19 cellular contexts compared by ENCODE assay signal in genomic region chr2:123073956-123074355, GRCh38.
"Had no signal": no experiment of that assay in that cellular context is flagged by ENCODE, and none has a peak within 500 bp of the region (broad histone marks: within the 10 kb centered on the region; RNA-seq: fewer than 3 reads in every experiment).

No MANE protein-coding gene starts in this region.

- DNase-seq: activated B cell treated with CpG ODN at 0.5 μM for 24 hours; activated CD4-positive, alpha-beta T cell treated with anti-CD3 and anti-CD28 coated beads, Interleukin-2, amount 10 ng/mL, durations not matched to agents 24 days and 14 days; activated CD8-positive, alpha-beta memory T cell treated with anti-CD3 and anti-CD28 coated beads, Interleukin-2, amount 50 U/mL, for 48 hours; activated gamma-delta T cell; activated T-cell treated with anti-CD3 and anti-CD28 coated beads, Interleukin-2, amount 50 U/mL, for 72 hours; central memory CD4-positive, alpha-beta T cell; cortex of kidney; effector CD8-positive, alpha-beta T cell; esophagus squamous epithelium; glutamatergic neuron; immature natural killer cell; lower lobe of right lung; midbrain; ovary; sigmoid colon had no signal

- H3K27ac ChIP-seq: body of pancreas, esophagus squamous epithelium, lower lobe of right lung, ovary, sigmoid colon, vagina had no signal

- H3K4me1 ChIP-seq: body of pancreas, esophagus squamous epithelium, lower lobe of right lung, sigmoid colon, vagina had no signal

- ATAC-seq: activated naive CD4-positive, alpha-beta T cell treated with anti-CD3 and anti-CD28 coated beads, Interleukin-2, amount 50 U/mL, for 72 hours; activated T-cell treated with anti-CD3 and anti-CD28 coated beads, Interleukin-2, amount 50 U/mL, for 72 hours; body of pancreas; lower lobe of right lung; stimulated activated effector memory CD8-positive, alpha-beta T cell treated with anti-CD3 and anti-CD28 coated beads, Interleukin-12 subunit alpha, Interleukin-12 subunit beta, amount 100 ng/mL, for 72 hours had no signal

- H3K9me3 ChIP-seq: body of pancreas, esophagus squamous epithelium, lower lobe of right lung, ovary, vagina had no signal

- H3K27me3 ChIP-seq: body of pancreas, esophagus squamous epithelium, ovary, sigmoid colon, vagina had no signal

- H3K36me3 ChIP-seq: esophagus squamous epithelium, lower lobe of right lung, ovary, sigmoid colon, vagina had no signal

- H3K4me3 ChIP-seq: body of pancreas, esophagus squamous epithelium, lower lobe of right lung, ovary, sigmoid colon, vagina had no signal
